25 cellular contexts compared by ENCODE assay signal in genomic region chr20:53214392-53214791, GRCh38.
"Had no signal": no experiment of that assay in that cellular context is flagged by ENCODE, and none has a peak within 500 bp of the region (broad histone marks: within the 10 kb centered on the region; RNA-seq: fewer than 3 reads in every experiment).

No MANE protein-coding gene starts in this region.

- H3K36me3 ChIP-seq: ascending aorta, SJCRH30 had no signal

- H3K9me3 ChIP-seq: ascending aorta, body of pancreas, SJCRH30, SK-N-SH had no signal

- H3K9me3 Mint-ChIP-seq: activated naive CD8-positive, alpha-beta T cell treated with anti-CD3 and anti-CD28 coated beads, Interleukin-2, amount 50 U/mL, for 24 hours had no signal

- DNase-seq: activated CD4-positive, alpha-beta T cell treated with anti-CD3 and anti-CD28 coated beads for 48 hours; activated CD8-positive, alpha-beta memory T cell treated with anti-CD3 and anti-CD28 coated beads, Interleukin-2, amount 50 U/mL, for 48 hours; activated effector memory CD4-positive, alpha-beta T cell treated with Interleukin-2 at 50 U/mL for 16 hours; activated naive CD4-positive, alpha-beta T cell; activated naive CD8-positive, alpha-beta T cell treated with anti-CD3 and anti-CD28 coated beads, Interleukin-2, amount 50 U/mL, for 24 hours; activated T-cell treated with anti-CD3 and anti-CD28 coated beads, Interleukin-2, amount 50 U/mL, for 1 hour; amniotic stem cell; body of pancreas; Karpas-422; MM.1S; NCI-H1105; NCI-H1436; NCI-H1694 treated with DMSO at 0.1 percent for 48 hours; NCI-H345; NCI-H510A; NCI-H526 treated with DMSO at 0.1 percent for 48 hours; NCI-H82; Right ventricle myocardium superior; SJCRH30; SK-N-SH had no signal

- H3K27me3 ChIP-seq: ascending aorta, body of pancreas had no signal

- H3K4me2 ChIP-seq: SK-N-SH had no signal

- H3K9me2 ChIP-seq: SK-N-SH had no signal

- H3K4me3 Mint-ChIP-seq: activated CD8-positive, alpha-beta T cell treated with anti-CD3 and anti-CD28 coated beads, Interleukin-2, amount 10 ng/mL, durations not matched to agents 7 days and 5 days; activated naive CD8-positive, alpha-beta T cell treated with anti-CD3 and anti-CD28 coated beads, Interleukin-2, amount 50 U/mL, for 24 hours had no signal

- H3K27ac Mint-ChIP-seq: activated naive CD8-positive, alpha-beta T cell treated with anti-CD3 and anti-CD28 coated beads, Interleukin-2, amount 50 U/mL, for 24 hours had no signal

- H3K4me1 ChIP-seq: ascending aorta, body of pancreas, SJCRH30 had no signal

- H3K4me3 ChIP-seq: ascending aorta, body of pancreas, K562, SJCRH30 had no signal

- H3K27ac ChIP-seq: ascending aorta, body of pancreas, RWPE1, SJCRH30 had no signal

- ATAC-seq: body of pancreas, K562, Panc1 had no signal
